ENCODE assay signal across 23 cellular contexts in the genomic region with DNA sequence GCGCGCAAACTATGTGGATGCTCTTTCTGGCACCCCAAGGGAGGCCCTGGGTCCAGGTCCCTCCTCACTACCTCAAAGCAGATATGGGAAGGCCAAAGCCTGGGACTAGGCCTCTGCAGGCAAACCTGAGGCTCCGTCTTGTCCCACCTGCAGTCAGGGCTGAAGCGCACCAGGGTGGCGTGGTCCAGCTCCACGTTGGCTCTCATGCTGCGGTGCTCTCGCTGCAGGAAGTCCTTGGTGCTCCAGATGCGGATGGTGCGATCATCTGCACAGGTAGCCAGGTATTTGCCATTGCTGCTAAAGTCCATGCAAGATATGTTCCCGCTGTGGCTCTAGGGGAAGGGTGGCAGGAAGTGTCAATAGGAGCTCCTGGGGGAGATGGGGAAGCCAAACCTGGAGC. TPM values are rescaled to one million over a fixed set of nuclear protein-coding genes. Genes with fewer than 3 reads are reported as not detected.
"Had no signal": no experiment of that assay in that cellular context is flagged by ENCODE, and none has a peak within 500 bp of the region (broad histone marks: within the 10 kb centered on the region; RNA-seq: fewer than 3 reads in every experiment).

No MANE protein-coding gene starts in this region.

- DNase-seq: effector CD4-positive, alpha-beta T cell; kidney glomerular epithelial cell; natural killer cell; occipital lobe; stimulated activated CD4-positive, alpha-beta T cell treated with anti-CD3 and anti-CD28 coated beads, Interleukin-2, amount 100 ng/mL, for 24 hours; stimulated activated CD4-positive, alpha-beta T cell treated with anti-CD3 and anti-CD28 coated beads, Interleukin-4, amount 100 ng/mL, for 4 hours; stimulated activated naive CD4-positive, alpha-beta T cell; thyroid gland; uterus had no signal

- H3K27me3 ChIP-seq: heart left ventricle, pancreas, right lobe of liver, suprapubic skin, thyroid gland, upper lobe of left lung, uterus had no signal

- H3K36me3 Mint-ChIP-seq: natural killer cell had no signal

- H3K27ac ChIP-seq: coronary artery, heart left ventricle, pancreas, prostate gland, right lobe of liver, suprapubic skin, thyroid gland, upper lobe of left lung, uterus had no signal

- ATAC-seq: esophagus mucosa, heart left ventricle, natural killer cell, pancreas, right lobe of liver had no signal

- H3K9me3 Mint-ChIP-seq: mesothelial cell of epicardium, natural killer cell had no signal

- H3K4me3 Mint-ChIP-seq: mesothelial cell of epicardium, natural killer cell had no signal

- H3K4me1 ChIP-seq: prostate gland had no signal

- H3K36me3 ChIP-seq: uterus had no signal

- H3K4me3 ChIP-seq: coronary artery, heart left ventricle, pancreas, prostate gland, right lobe of liver, suprapubic skin, thyroid gland, upper lobe of left lung, uterus had no signal

- H3K9me3 ChIP-seq: heart left ventricle, pancreas, prostate gland, right lobe of liver, suprapubic skin, thyroid gland, upper lobe of left lung, uterus had no signal

- H3K27ac Mint-ChIP-seq: mesothelial cell of epicardium, natural killer cell had no signal

RNA-seq across cellular contexts. Expression of a gene that starts 50.5 kb away (rescaled TPM):
- total RNA-seq: chondrocyte, dermis microvascular lymphatic vessel endothelial cell, fibroblast of lung, frontal cortex, glomerular endothelial cell, natural killer cell, occipital lobe had no signal
- polyA plus RNA-seq: fibroblast of lung had no signal
